2 cellular contexts compared by ENCODE assay signal in the genomic region with DNA sequence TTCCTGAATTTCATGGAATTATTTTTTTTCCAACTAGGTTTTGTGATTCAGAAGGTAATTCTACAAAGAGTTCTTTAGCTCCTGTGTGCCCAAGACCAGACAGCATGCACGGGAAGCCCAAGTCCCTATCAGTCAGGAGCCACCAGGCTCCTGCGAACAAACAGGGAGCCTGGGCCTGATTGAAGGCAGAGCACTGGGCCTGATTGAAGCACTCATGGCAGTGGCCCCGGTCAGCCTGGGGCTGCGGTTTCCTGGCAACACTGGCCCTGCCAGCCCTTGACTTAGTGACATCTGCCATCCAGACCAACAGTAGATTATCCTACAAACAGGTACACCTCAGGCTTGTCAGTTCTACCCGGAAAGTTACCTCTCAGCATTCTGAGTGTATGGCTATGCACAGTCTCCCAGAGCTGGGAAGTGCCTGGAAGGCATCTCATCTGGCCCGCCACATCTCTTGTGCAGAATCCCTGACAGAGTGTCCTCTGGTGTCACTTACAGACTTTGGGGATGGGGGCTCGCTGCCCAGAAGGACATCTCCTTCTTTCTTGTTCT.
TF ChIP-seq lines count a peak whose summit lies in the region.

No MANE protein-coding gene starts in this region.

TF ChIP-seq in HepG2, 621 proteins besides CTCF, POLR2A, EP300 and RAD21:
- TF ChIP-seq CC2D1A (CRISPR knock-in tag; IDR thresholded peaks at IDR 0.05) (no peak), ZNF180 (CRISPR knock-in tag; IDR thresholded peaks at IDR 0.05; ENCODE audit: borderline replicate concordance, low read depth) (no peak), ZNF350 (CRISPR knock-in tag; IDR thresholded peaks at IDR 0.05; ENCODE audit: borderline replicate concordance, low read depth) (no peak), ZMYM2 (CRISPR knock-in tag; IDR thresholded peaks at IDR 0.05) (no peak)

TF ChIP-seq in SK-N-SH, 30 proteins besides CTCF, POLR2A, EP300 and RAD21:
- no peak for TF ChIP-seq NRF1 (IDR thresholded peaks at IDR 0.05; ENCODE audit: low read depth, low read length)
- TF ChIP-seq ZBTB33 (IDR thresholded peaks at IDR 0.05; ENCODE audit: borderline replicate concordance, low read depth), result no peak
- TF ChIP-seq, protein P1, sequence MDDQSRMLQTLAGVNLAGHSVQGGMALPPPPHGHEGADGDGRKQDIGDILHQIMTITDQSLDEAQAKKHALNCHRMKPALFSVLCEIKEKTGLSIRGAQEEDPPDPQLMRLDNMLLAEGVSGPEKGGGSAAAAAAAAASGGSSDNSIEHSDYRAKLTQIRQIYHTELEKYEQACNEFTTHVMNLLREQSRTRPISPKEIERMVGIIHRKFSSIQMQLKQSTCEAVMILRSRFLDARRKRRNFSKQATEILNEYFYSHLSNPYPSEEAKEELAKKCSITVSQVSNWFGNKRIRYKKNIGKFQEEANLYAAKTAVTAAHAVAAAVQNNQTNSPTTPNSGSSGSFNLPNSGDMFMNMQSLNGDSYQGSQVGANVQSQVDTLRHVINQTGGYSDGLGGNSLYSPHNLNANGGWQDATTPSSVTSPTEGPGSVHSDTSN (IDR thresholded peaks at IDR 0.05), result no peak
- TF ChIP-seq YY1 (IDR thresholded peaks at IDR 0.05; ENCODE audit: low read depth), result no peak
- no peak for TF ChIP-seq EZH2phosphoT487 (IDR thresholded peaks at IDR 0.05; ENCODE audit: borderline replicate concordance, low read depth)
- TF ChIP-seq ELF1 (IDR thresholded peaks at IDR 0.05), result no peak
- peak; percentile 6; the same call in 1 of the 2 replicates for TF ChIP-seq SMC3 (IDR thresholded peaks at IDR 0.05; ENCODE audit: low read depth, low read length)
- peak; percentile 78 for TF ChIP-seq GATA2 (CRISPR knock-in tag; IDR thresholded peaks at IDR 0.05)
- no peak for TF ChIP-seq USF1 (IDR thresholded peaks at IDR 0.05; ENCODE audit: borderline replicate concordance, low read depth)
- no peak for TF ChIP-seq IRF3 (IDR thresholded peaks at IDR 0.05; ENCODE audit: low read depth, low read length)
- TF ChIP-seq MXI1 (IDR thresholded peaks at IDR 0.05; ENCODE audit: low read depth, low read length), result peak; percentile 56; the same call in 1 of the 2 replicates
- TF ChIP-seq CHD2 (IDR thresholded peaks at IDR 0.05; ENCODE audit: low read length, partially characterized antibody), result peak; percentile 81
- no peak for TF ChIP-seq REST (IDR thresholded peaks at IDR 0.05; ENCODE audit: low read depth, low read length)
- no peak for TF ChIP-seq USF2 (IDR thresholded peaks at IDR 0.05; ENCODE audit: borderline replicate concordance, low read depth, low read length)
- no peak for TF ChIP-seq RXRA (IDR thresholded peaks at IDR 0.05; ENCODE audit: borderline replicate concordance, low read depth)
- TF ChIP-seq GABPA (IDR thresholded peaks at IDR 0.05; ENCODE audit: low read depth), result no peak
- TF ChIP-seq FOSL2 (IDR thresholded peaks at IDR 0.05; ENCODE audit: borderline replicate concordance, low read depth), result no peak
- TF ChIP-seq FOXJ3 (CRISPR knock-in tag; IDR thresholded peaks at IDR 0.05), result peak; percentile 72; the same call in 1 of the 2 replicates
- TF ChIP-seq MEF2A (IDR thresholded peaks at IDR 0.05; ENCODE audit: borderline replicate concordance, low read depth), result no peak
- no peak for TF ChIP-seq JUND (IDR thresholded peaks at IDR 0.05)
- no peak for TF ChIP-seq MAX (IDR thresholded peaks at IDR 0.05; ENCODE audit: low read depth)
- TF ChIP-seq TAF1 (IDR thresholded peaks at IDR 0.05; ENCODE audit: borderline replicate concordance, low read depth, low read length), result no peak
- no peak for TF ChIP-seq FOXM1 (IDR thresholded peaks at IDR 0.05; ENCODE audit: low read depth)
- no peak for TF ChIP-seq TEAD4 (IDR thresholded peaks at IDR 0.05; ENCODE audit: borderline replicate concordance, insufficient read depth)
- no peak for TF ChIP-seq RFX5 (IDR thresholded peaks at IDR 0.05; ENCODE audit: low read length)
- no peak for TF ChIP-seq NFIC (IDR thresholded peaks at IDR 0.05; ENCODE audit: borderline replicate concordance)
- no peak for TF ChIP-seq SIN3A (IDR thresholded peaks at IDR 0.05; ENCODE audit: borderline replicate concordance, low read depth, low read length)
- peak; percentile 95 for TF ChIP-seq RCOR1 (IDR thresholded peaks at IDR 0.05; ENCODE audit: low read length)
- TF ChIP-seq TCF12 (IDR thresholded peaks at IDR 0.05), result peak; percentile 40; the same call in 1 of the 2 replicates
- no peak for TF ChIP-seq POLR2AphosphoS5 (IDR thresholded peaks at IDR 0.05; ENCODE audit: low read depth, low read length)
TF ChIP-seq in SK-N-SH: peak in this region for 7.
